In the genomic region with DNA sequence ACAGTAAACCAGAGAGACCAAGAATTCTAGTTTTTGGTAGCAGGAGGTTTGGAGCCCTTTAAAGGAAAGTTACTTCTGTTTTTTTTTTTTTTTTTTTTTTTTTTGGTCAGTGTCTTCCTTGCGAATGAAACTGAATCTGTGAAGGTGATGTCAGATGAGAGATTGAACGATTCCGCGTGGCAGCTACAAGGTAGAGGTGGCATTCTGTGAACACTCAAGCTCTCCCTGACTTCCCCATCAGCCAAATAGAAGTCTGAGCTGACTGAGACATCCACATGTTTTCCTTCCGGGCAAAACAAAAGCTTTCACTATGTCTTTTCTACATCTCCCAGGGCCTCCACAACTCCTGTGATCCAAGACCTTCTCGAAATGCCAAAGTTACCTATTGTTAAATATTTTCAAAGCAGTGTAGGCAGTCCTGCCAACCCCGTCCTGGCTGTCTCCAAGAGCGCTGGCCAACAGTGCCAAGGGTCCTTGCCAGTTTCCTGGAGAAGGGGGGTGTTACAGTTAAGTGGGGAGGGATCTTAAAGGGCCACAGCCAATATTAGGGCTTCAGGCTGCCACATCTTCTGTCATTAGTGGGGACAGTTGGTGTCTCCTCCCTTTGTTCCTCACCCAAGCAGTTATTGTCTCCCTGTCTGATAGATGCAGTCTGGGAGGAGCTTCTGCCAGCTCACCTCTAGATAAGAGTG, we compare ENCODE assay signal across 11 cellular contexts.
DNase-seq lines count a peak whose midpoint lies in the region; ATAC-seq and TF ChIP-seq lines count a peak whose summit lies in the region.
"Had no signal": no experiment of that assay in that cellular context is flagged by ENCODE, and none has a peak within 500 bp of the region (broad histone marks: within the 10 kb centered on the region; RNA-seq: fewer than 3 reads in every experiment).

No MANE protein-coding gene starts in this region.

- H3K27me3 ChIP-seq in MG63 = no peaks in the 10 kb centered on the region
- H3K27me3 ChIP-seq: hepatocyte had no signal

- H3K27me3 Mint-ChIP-seq in type B pancreatic cell = no peaks in the 10 kb centered on the region

- H3K9me3 ChIP-seq in MG63 = no peaks in the 10 kb centered on the region

- H3K4me3 ChIP-seq in MG63 = no peak overlapping the region
- H3K4me3 ChIP-seq: hepatocyte had no signal

- no peaks in the 10 kb centered on the region for H3K4me1 Mint-ChIP-seq in type B pancreatic cell (ENCODE audit: unreplicated experiment)

- DNase-seq in MG63 (peak; percentile 57), cerebellar nuclear complex (lab: John Stamatoyannopoulos, UW) (peak; percentile 29 to 37), midbrain (lab: John Stamatoyannopoulos, UW) (peak; percentile 46), type B pancreatic cell (ENCODE audit: extremely low spot score, unreplicated experiment) (no peak), NK-92 (lab: John Stamatoyannopoulos, UW; ENCODE audit: unreplicated experiment) (no peak)
- DNase-seq in activated CD4-positive, alpha-beta T cell treated with anti-CD3 and anti-CD28 coated beads, Interleukin-2, amount 50 U/mL, for 1 hour = no peak
- DNase-seq: activated gamma-delta T cell; NCI-H2171; stimulated activated CD4-positive, alpha-beta T cell treated with anti-CD3 and anti-CD28 coated beads, Interleukin-4, amount 100 ng/mL, for 4 hours had no signal

- H3K4me3 Mint-ChIP-seq in type B pancreatic cell = no peak overlapping the region

- no peaks in the 10 kb centered on the region for H3K36me3 ChIP-seq in MG63

- TF ChIP-seq CTCF in type B pancreatic cell (conservative IDR thresholded peaks at IDR 0.05) = no peak

- no peaks in the 10 kb centered on the region for H3K36me3 Mint-ChIP-seq in type B pancreatic cell

- no peak for ATAC-seq in HG03039 (IDR thresholded peaks at IDR 0.05; ENCODE audit: unreplicated experiment)

- H3K27ac Mint-ChIP-seq in type B pancreatic cell = peak overlapping the region; percentile 43

- no peaks in the 10 kb centered on the region for H3K9me3 Mint-ChIP-seq in type B pancreatic cell

Comparison
In these comparisons a context has a peak if more than half of its experiments do, and no peak if none do; other contexts are left out.
1. DNase-seq: peak in MG63 (single experiment), cerebellar nuclear complex (2 of 2) and midbrain (single experiment); none in type B pancreatic cell (single experiment), activated CD4-positive, alpha-beta T cell treated with anti-CD3 and anti-CD28 coated beads, Interleukin-2, amount 50 U/mL, for 1 hour (single experiment) and NK-92 (single experiment).